In genomic region chr4:54226399-54227260, GRCh38 we compare ENCODE assay signal across 8 cellular contexts. TPM values are rescaled to one million over a fixed set of nuclear protein-coding genes. Genes with fewer than 3 reads are reported as not detected.
DNase-seq lines count a peak whose midpoint lies in the region; ATAC-seq and TF ChIP-seq lines count a peak whose summit lies in the region.

No MANE protein-coding gene starts in this region.

- H3K36me3 Mint-ChIP-seq in MCF 10A (ENCODE audit: insufficient read depth, unreplicated experiment) = no peaks in the 10 kb centered on the region
- no peaks in the 10 kb centered on the region for H3K36me3 Mint-ChIP-seq in mesothelial cell of epicardium

- H3K9me3 ChIP-seq in breast epithelium = no peaks in the 10 kb centered on the region
- no peaks in the 10 kb centered on the region for H3K9me3 ChIP-seq in uterus

- peaks cover 26% of the 10 kb centered on the region for H3K27me3 Mint-ChIP-seq in MCF 10A (ENCODE audit: insufficient read depth, unreplicated experiment)
- H3K27me3 Mint-ChIP-seq in mesothelial cell of epicardium (ENCODE audit: low read depth) = peaks cover 97% of the 10 kb centered on the region

- H3K4me1 Mint-ChIP-seq in MCF 10A (ENCODE audit: insufficient read depth, unreplicated experiment) (peaks cover 6% of the 10 kb centered on the region), mesothelial cell of epicardium (peaks cover 51% of the 10 kb centered on the region)

- H3K4me1 ChIP-seq in breast epithelium = no peaks in the 10 kb centered on the region
- H3K4me1 ChIP-seq in uterus = peaks cover 0 to 21% of the 10 kb centered on the region in 2 donors

- H3K36me3 ChIP-seq in breast epithelium (no peaks in the 10 kb centered on the region), uterus (no peaks in the 10 kb centered on the region)

- CTCF ChIA-PET in MCF 10A (lab: Yijun Ruan, JAX) = interaction anchor here (0.6 to 3.8 kb wide), 7 partner anchors 8 to 1839 kb away, joined by 3 to 11 read pairs (median 3); no protein-coding TSS in a partner anchor

- DNase-seq in breast epithelium (ENCODE audit: low spot score in 2 of 2) (peak in 1 of 2 donors; percentile 38), MCF 10A (ENCODE audit: unreplicated experiment) (no peak), ecto neural progenitor cell (ENCODE audit: low spot score) (peak; percentile 66), mesothelial cell of epicardium (ENCODE audit: low spot score in 2 of 2, unreplicated experiment in 2 of 2) (peak in 1 of 2 experiments; percentile 40), uterus (peak; percentile 81 to 82)
- no peak for DNase-seq in stimulated activated CD4-positive, alpha-beta T cell treated with anti-CD3 and anti-CD28 coated beads, Interleukin-2, amount 100 ng/mL, for 48 hours

- ATAC-seq in HG03280 (IDR thresholded peaks at IDR 0.05; ENCODE audit: unreplicated experiment) = no peak
- ATAC-seq in HG03108 (IDR thresholded peaks at IDR 0.05; ENCODE audit: unreplicated experiment) = no peak

- H3K4me3 ChIP-seq in breast epithelium (peak overlapping the region; percentile 56 to 82 (median 71)), uterus (peak overlapping the region; percentile 18 to 59)

- no TSS peak for BruUV-seq in MCF 10A (replicated peaks; lab: Mats Ljungman, UMichigan)

- H3K4me3 Mint-ChIP-seq in MCF 10A (ENCODE audit: unreplicated experiment) (no peak overlapping the region), mesothelial cell of epicardium (peak overlapping the region; percentile 80)

- H3K27ac ChIP-seq in breast epithelium (peak overlapping the region; percentile 86 to 93), uterus (peak overlapping the region; percentile 63 to 82)

- H3K27ac Mint-ChIP-seq in MCF 10A (ENCODE audit: low read depth, unreplicated experiment) = no peak overlapping the region
- H3K27ac Mint-ChIP-seq in mesothelial cell of epicardium = peak overlapping the region; percentile 87

- H3K9me3 Mint-ChIP-seq in MCF 10A (ENCODE audit: unreplicated experiment) (peaks cover 7% of the 10 kb centered on the region), mesothelial cell of epicardium (no peaks in the 10 kb centered on the region)

- peaks cover 0 to 17% of the 10 kb centered on the region in 2 donors for H3K27me3 ChIP-seq in breast epithelium
- peaks cover 46 to 53% of the 10 kb centered on the region in 2 donors for H3K27me3 ChIP-seq in uterus

- POLR2A ChIA-PET in MCF 10A (lab: Yijun Ruan, JAX) = no interaction called here

- TF ChIP-seq POLR2A in breast epithelium (IDR thresholded peaks at IDR 0.05) = no peak
- TF ChIP-seq POLR2A in uterus (IDR thresholded peaks at IDR 0.05) = peak in 1 of 2 donors; percentile 71

- intact Hi-C loops in breast epithelium (cut with DNase I; ENCODE audit: low total_unique reads) = no loop called here
- intact Hi-C loops in MCF 10A (cut with micrococcal nuclease) = loop anchor here (1.0 to 5.0 kb wide), 2 partner anchors 320 to 719 kb away; no protein-coding TSS in a partner anchor
- intact Hi-C loops in uterus (cut with DNase I; ENCODE audit: low total_unique reads) = no loop called here

- TF ChIP-seq CTCF in breast epithelium (IDR thresholded peaks at IDR 0.05) = no peak
- no peak for TF ChIP-seq CTCF in MCF 10A (IDR thresholded peaks at IDR 0.05; ENCODE audit: unreplicated experiment)
- TF ChIP-seq CTCF in mesothelial cell of epicardium (IDR thresholded peaks at IDR 0.05; ENCODE audit: unreplicated experiment) = no peak
- TF ChIP-seq CTCF in uterus (IDR thresholded peaks at IDR 0.05) = no peak

RNA-seq across cellular contexts. Expression of gene PDGFRA, which starts 2.5 kb away (rescaled TPM):
- total RNA-seq in breast epithelium = 100 to 1,000 TPM; 125 to 154 (median 130) TPM
- total RNA-seq in MCF 10A (2022) = not detected in 2 replicates
- 94.4 to 105 TPM (median 100 TPM) in 3 replicates for total RNA-seq in mesothelial cell of epicardium
- total RNA-seq in uterus = 100 to 1,000 TPM in 3 of 4 donors, 10 to 100 TPM in 1; 96.8 to 409 (median 226) TPM

Comparison
In these comparisons a context has a peak if more than half of its experiments do, and no peak if none do; other contexts are left out.
1. RNA of gene PDGFRA, which starts 2.5 kb away (total RNA-seq): 96.8 to 409 TPM in uterus, 125 to 154 TPM in breast epithelium and 94.4 to 105 TPM in mesothelial cell of epicardium; not detected in MCF 10A; every median in the first group is over 10 times any median in the second.
2. DNase-seq: peak in ecto neural progenitor cell (single experiment) and uterus (2 of 2); none in MCF 10A (single experiment) and stimulated activated CD4-positive, alpha-beta T cell treated with anti-CD3 and anti-CD28 coated beads, Interleukin-2, amount 100 ng/mL, for 48 hours (0 of 2).